10 cellular contexts compared by ENCODE assay signal in the genomic region with DNA sequence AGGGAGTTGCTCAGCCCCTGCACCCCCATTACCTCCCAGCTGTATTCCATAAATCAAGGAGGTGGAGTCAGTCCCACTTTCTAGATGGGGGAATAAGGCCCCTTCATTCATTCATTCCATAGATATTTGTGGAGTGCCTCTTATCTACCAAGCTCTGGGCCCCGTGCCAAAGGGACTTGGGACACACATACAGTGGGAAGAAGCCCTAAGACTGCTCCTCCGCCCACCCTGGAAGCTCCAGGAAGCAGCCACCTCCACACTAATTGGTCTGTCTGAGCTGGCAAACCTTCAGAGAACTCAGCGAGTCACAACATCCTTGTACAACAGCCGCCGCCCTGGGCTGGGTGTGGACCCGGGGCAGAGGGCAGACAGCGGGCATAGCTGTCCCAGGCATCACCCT. TPM values are rescaled to one million over a fixed set of nuclear protein-coding genes. Genes with fewer than 3 reads are reported as not detected.
DNase-seq lines count a peak whose midpoint lies in the region; ATAC-seq, FAIRE-seq and TF ChIP-seq lines count a peak whose summit lies in the region.
"Had no signal": no experiment of that assay in that cellular context is flagged by ENCODE, and none has a peak within 500 bp of the region (broad histone marks: within the 10 kb centered on the region; RNA-seq: fewer than 3 reads in every experiment).

No MANE protein-coding gene starts in this region.

- H3K36me3 Mint-ChIP-seq in T-cell, result no peaks in the 10 kb centered on the region
- H3K36me3 Mint-ChIP-seq: immature natural killer cell had no signal

- no peak overlapping the region for H3K4me3 ChIP-seq in fibroblast of the aortic adventitia (ENCODE audit: low read depth, low read length)

- POLR2A ChIA-PET in T-cell (lab: Charles Lee), result no interaction called here

- H3K27ac Mint-ChIP-seq in T-cell, result no peak overlapping the region
- H3K27ac Mint-ChIP-seq: immature natural killer cell had no signal

- FAIRE-seq in RCC 7860 (lab: Jason Lieb, UNC), result peak; percentile 95

- H3K4me1 Mint-ChIP-seq in T-cell, result no peaks in the 10 kb centered on the region
- H3K4me1 Mint-ChIP-seq: immature natural killer cell had no signal

- peaks cover 0 to 6% of the 10 kb centered on the region in 2 donors for H3K27me3 Mint-ChIP-seq in T-cell

- TF ChIP-seq CTCF in fibroblast of the aortic adventitia (IDR thresholded peaks at IDR 0.05; ENCODE audit: insufficient read depth, low read length), result no peak

- H3K9me3 Mint-ChIP-seq in T-cell, result no peaks in the 10 kb centered on the region
- H3K9me3 Mint-ChIP-seq: immature natural killer cell had no signal

- DNase-seq in GM04504 (ENCODE audit: low read depth) (peak; percentile 90), RCC 7860 (ENCODE audit: low spot score) (peak; percentile 98), fibroblast of the aortic adventitia (ENCODE audit: low read depth) (peak; percentile 98), renal cortical epithelial cell (ENCODE audit: low read depth) (peak; percentile 76), T-cell (no peak), NCI-H446 treated with DMSO at 0.1 percent for 48 hours (lab: John Stamatoyannopoulos, UW) (no peak)
- no peak for DNase-seq in activated CD4-positive, alpha-beta T cell treated with anti-CD3 and anti-CD28 coated beads, Interleukin-2, amount 50 U/mL, for 1 hour
- DNase-seq: immature natural killer cell, NCI-H1048 had no signal

- ATAC-seq in T-cell (replicated peaks in 1 of 4) (no peak), HG03469 (IDR thresholded peaks at IDR 0.05; ENCODE audit: unreplicated experiment) (no peak)

- no peak overlapping the region for H3K4me3 Mint-ChIP-seq in T-cell
- H3K4me3 Mint-ChIP-seq: immature natural killer cell had no signal

- CTCF ChIA-PET in T-cell (lab: Charles Lee), result no interaction called here

RNA-seq across cellular contexts. Expression of gene STRA6, which starts 6.4 kb away (rescaled TPM):
- 0.18 and 0.25 TPM in 2 replicates for total RNA-seq in fibroblast of the aortic adventitia (ENCODE audit: low replicate concordance)
- total RNA-seq in renal cortical epithelial cell, result 0.45 and 0.69 TPM in 2 replicates
- not detected for total RNA-seq in T-cell

RNA-seq across cellular contexts. Expression of gene ISLR, which starts 22.7 kb away (rescaled TPM):
- total RNA-seq in fibroblast of the aortic adventitia (ENCODE audit: low replicate concordance) (163 and 243 TPM in 2 replicates), renal cortical epithelial cell (0.30 TPM in 1 of 2 replicates, not detected in the other), T-cell (under 1 TPM in 1 of 5 donors, not detected in 4; 0.12 TPM)

RNA-seq across cellular contexts. Expression of gene CCDC33, which starts 40.0 kb away (rescaled TPM):
- total RNA-seq in fibroblast of the aortic adventitia (ENCODE audit: low replicate concordance) (0.09 TPM in 1 of 2 replicates, not detected in the other), renal cortical epithelial cell (not detected in 2 replicates), T-cell (not detected)

Comparison
In these comparisons a context has a peak if more than half of its experiments do, and no peak if none do; other contexts are left out.
1. DNase-seq: peak in GM04504 (single experiment), RCC 7860 (single experiment), fibroblast of the aortic adventitia (single experiment) and renal cortical epithelial cell (single experiment); none in T-cell (0 of 34), NCI-H446 treated with DMSO at 0.1 percent for 48 hours (single experiment) and activated CD4-positive, alpha-beta T cell treated with anti-CD3 and anti-CD28 coated beads, Interleukin-2, amount 50 U/mL, for 1 hour (single experiment).
2. RNA of gene ISLR, which starts 22.7 kb away (total RNA-seq): 163 to 243 TPM in fibroblast of the aortic adventitia; 0.30 TPM in renal cortical epithelial cell and 0.12 TPM in T-cell; every median in the first group is over 100 times any median in the second.